2 cellular contexts compared by ENCODE assay signal in genomic region chr11:117072517-117073218, GRCh38.
TF ChIP-seq lines count a peak whose summit lies in the region.

No MANE protein-coding gene starts in this region.

TF ChIP-seq in GM12878, 131 proteins besides CTCF, POLR2A, EP300 and RAD21 (continued from another document and continues in another):
- TF ChIP-seq POU2F2 (IDR thresholded peaks at IDR 0.05; ENCODE audit: borderline replicate concordance, low read depth, low read length) (no peak), DPF2 (IDR thresholded peaks at IDR 0.05) (peak; percentile 74), ATF7 (IDR thresholded peaks at IDR 0.05; ENCODE audit: low read depth) (peak; percentile 66), BCL11A (IDR thresholded peaks at IDR 0.05; ENCODE audit: low read depth, low read length) (peak; percentile 79), RELB (IDR thresholded peaks at IDR 0.05; ENCODE audit: low read depth) (peak; percentile 40; the same call in 1 of the 2 replicates), TCF7 (IDR thresholded peaks at IDR 0.05; ENCODE audit: borderline replicate concordance) (peak; percentile 19; the same call in 1 of the 2 replicates), NR2C1 (IDR thresholded peaks at IDR 0.05) (no peak), IKZF1 (conservative IDR thresholded peaks at IDR 0.05) (peak; percentile 38; the same call in 1 of the 2 replicates), RUNX3 (IDR thresholded peaks at IDR 0.05; ENCODE audit: low read length) (peak; percentile 79), BACH1 (IDR thresholded peaks at IDR 0.05; ENCODE audit: borderline replicate concordance) (peak; percentile 99), CBFB (IDR thresholded peaks at IDR 0.05; ENCODE audit: low read depth) (peak; percentile 26; the same call in 1 of the 2 replicates), CREM (IDR thresholded peaks at IDR 0.05; ENCODE audit: low read depth) (0 out of 2 replicates have a peak, but pooled peaks have one; percentile 22), MTA2 (IDR thresholded peaks at IDR 0.05; ENCODE audit: low read depth) (peak; percentile 80), JUNB (IDR thresholded peaks at IDR 0.05) (peak; percentile 71)
- TF ChIP-seq, protein P1, sequence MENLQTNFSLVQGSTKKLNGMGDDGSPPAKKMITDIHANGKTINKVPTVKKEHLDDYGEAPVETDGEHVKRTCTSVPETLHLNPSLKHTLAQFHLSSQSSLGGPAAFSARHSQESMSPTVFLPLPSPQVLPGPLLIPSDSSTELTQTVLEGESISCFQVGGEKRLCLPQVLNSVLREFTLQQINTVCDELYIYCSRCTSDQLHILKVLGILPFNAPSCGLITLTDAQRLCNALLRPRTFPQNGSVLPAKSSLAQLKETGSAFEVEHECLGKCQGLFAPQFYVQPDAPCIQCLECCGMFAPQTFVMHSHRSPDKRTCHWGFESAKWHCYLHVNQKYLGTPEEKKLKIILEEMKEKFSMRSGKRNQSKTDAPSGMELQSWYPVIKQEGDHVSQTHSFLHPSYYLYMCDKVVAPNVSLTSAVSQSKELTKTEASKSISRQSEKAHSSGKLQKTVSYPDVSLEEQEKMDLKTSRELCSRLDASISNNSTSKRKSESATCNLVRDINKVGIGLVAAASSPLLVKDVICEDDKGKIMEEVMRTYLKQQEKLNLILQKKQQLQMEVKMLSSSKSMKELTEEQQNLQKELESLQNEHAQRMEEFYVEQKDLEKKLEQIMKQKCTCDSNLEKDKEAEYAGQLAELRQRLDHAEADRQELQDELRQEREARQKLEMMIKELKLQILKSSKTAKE (IDR thresholded peaks at IDR 0.05; ENCODE audit: low read depth, poor library complexity, severe bottlenecking) = peak; percentile 18
- TF ChIP-seq, protein P2, sequence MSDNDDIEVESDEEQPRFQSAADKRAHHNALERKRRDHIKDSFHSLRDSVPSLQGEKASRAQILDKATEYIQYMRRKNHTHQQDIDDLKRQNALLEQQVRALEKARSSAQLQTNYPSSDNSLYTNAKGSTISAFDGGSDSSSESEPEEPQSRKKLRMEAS (IDR thresholded peaks at IDR 0.05; ENCODE audit: low read depth, low read length) = no peak
- TF ChIP-seq, protein P3, sequence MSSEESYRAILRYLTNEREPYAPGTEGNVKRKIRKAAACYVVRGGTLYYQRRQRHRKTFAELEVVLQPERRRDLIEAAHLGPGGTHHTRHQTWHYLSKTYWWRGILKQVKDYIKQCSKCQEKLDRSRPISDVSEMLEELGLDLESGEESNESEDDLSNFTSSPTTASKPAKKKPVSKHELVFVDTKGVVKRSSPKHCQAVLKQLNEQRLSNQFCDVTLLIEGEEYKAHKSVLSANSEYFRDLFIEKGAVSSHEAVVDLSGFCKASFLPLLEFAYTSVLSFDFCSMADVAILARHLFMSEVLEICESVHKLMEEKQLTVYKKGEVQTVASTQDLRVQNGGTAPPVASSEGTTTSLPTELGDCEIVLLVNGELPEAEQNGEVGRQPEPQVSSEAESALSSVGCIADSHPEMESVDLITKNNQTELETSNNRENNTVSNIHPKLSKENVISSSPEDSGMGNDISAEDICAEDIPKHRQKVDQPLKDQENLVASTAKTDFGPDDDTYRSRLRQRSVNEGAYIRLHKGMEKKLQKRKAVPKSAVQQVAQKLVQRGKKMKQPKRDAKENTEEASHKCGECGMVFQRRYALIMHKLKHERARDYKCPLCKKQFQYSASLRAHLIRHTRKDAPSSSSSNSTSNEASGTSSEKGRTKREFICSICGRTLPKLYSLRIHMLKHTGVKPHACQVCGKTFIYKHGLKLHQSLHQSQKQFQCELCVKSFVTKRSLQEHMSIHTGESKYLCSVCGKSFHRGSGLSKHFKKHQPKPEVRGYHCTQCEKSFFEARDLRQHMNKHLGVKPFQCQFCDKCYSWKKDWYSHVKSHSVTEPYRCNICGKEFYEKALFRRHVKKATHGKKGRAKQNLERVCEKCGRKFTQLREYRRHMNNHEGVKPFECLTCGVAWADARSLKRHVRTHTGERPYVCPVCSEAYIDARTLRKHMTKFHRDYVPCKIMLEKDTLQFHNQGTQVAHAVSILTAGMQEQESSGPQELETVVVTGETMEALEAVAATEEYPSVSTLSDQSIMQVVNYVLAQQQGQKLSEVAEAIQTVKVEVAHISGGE (CRISPR knock-in tag; IDR thresholded peaks at IDR 0.05) = no peak
- TF ChIP-seq, protein P4, sequence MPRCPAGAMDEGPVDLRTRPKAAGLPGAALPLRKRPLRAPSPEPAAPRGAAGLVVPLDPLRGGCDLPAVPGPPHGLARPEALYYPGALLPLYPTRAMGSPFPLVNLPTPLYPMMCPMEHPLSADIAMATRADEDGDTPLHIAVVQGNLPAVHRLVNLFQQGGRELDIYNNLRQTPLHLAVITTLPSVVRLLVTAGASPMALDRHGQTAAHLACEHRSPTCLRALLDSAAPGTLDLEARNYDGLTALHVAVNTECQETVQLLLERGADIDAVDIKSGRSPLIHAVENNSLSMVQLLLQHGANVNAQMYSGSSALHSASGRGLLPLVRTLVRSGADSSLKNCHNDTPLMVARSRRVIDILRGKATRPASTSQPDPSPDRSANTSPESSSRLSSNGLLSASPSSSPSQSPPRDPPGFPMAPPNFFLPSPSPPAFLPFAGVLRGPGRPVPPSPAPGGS (IDR thresholded peaks at IDR 0.05; ENCODE audit: borderline replicate concordance, insufficient read depth, low read depth, low read length, poor library complexity, severe bottlenecking) = peak; percentile 59
- TF ChIP-seq, protein P5, sequence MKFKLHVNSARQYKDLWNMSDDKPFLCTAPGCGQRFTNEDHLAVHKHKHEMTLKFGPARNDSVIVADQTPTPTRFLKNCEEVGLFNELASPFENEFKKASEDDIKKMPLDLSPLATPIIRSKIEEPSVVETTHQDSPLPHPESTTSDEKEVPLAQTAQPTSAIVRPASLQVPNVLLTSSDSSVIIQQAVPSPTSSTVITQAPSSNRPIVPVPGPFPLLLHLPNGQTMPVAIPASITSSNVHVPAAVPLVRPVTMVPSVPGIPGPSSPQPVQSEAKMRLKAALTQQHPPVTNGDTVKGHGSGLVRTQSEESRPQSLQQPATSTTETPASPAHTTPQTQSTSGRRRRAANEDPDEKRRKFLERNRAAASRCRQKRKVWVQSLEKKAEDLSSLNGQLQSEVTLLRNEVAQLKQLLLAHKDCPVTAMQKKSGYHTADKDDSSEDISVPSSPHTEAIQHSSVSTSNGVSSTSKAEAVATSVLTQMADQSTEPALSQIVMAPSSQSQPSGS (IDR thresholded peaks at IDR 0.05; ENCODE audit: low read length) = 0 out of 2 replicates have a peak, but pooled peaks have one; percentile 31

TF ChIP-seq in HepG2, 621 proteins besides CTCF, POLR2A, EP300 and RAD21 (continued from another document and continues in another):
- TF ChIP-seq HMG20B (CRISPR knock-in tag; conservative IDR thresholded peaks at IDR 0.05) (peak; percentile 92), ZNF614 (CRISPR knock-in tag; IDR thresholded peaks at IDR 0.05; ENCODE audit: borderline replicate concordance) (0 out of 2 replicates have a peak, but pooled peaks have one; percentile 22), MXD1 (CRISPR knock-in tag; IDR thresholded peaks at IDR 0.05) (no peak), MED1 (CRISPR knock-in tag; IDR thresholded peaks at IDR 0.05) (peak; percentile 73), ZNF878 (CRISPR knock-in tag; IDR thresholded peaks at IDR 0.05) (peak; percentile 48; the same call in 1 of the 2 replicates), HOXA3 (CRISPR knock-in tag; IDR thresholded peaks at IDR 0.05) (peak; percentile 29; the same call in 1 of the 2 replicates), SRY (CRISPR knock-in tag; IDR thresholded peaks at IDR 0.05) (no peak), ZNF24 (IDR thresholded peaks at IDR 0.05) (no peak), ZNF816 (CRISPR knock-in tag; IDR thresholded peaks at IDR 0.05; ENCODE audit: borderline replicate concordance) (peak; percentile 57; the same call in 1 of the 2 replicates), ZNF776 (CRISPR knock-in tag; IDR thresholded peaks at IDR 0.05) (no peak), TARDBP (CRISPR knock-in tag; IDR thresholded peaks at IDR 0.05) (peak; percentile 36; the same call in 1 of the 2 replicates), GATAD2A (CRISPR knock-in tag; IDR thresholded peaks at IDR 0.05) (peak; percentile 89), SOX6 (IDR thresholded peaks at IDR 0.05) (no peak), SOX6 (CRISPR knock-in tag; IDR thresholded peaks at IDR 0.05) (peak; percentile 96), NFIC (IDR thresholded peaks at IDR 0.05; ENCODE audit: low read length) (peak; percentile 62; the same call in 1 of the 2 replicates), HNF4A (CRISPR knock-in tag; IDR thresholded peaks at IDR 0.05) (peak; percentile 46; the same call in 1 of the 2 replicates), ZNF691 (CRISPR knock-in tag; IDR thresholded peaks at IDR 0.05; ENCODE audit: borderline replicate concordance, low read depth) (peak; percentile 49; the same call in 1 of the 2 replicates), LCORL (IDR thresholded peaks at IDR 0.05) (peak; percentile 83; the same call in 1 of the 2 replicates), LCORL (CRISPR knock-in tag; IDR thresholded peaks at IDR 0.05) (peak; percentile 60; the same call in 1 of the 2 replicates), BCL6 (CRISPR knock-in tag; IDR thresholded peaks at IDR 0.05) (peak; percentile 96), SOX5 (CRISPR knock-in tag; IDR thresholded peaks at IDR 0.05; ENCODE audit: borderline replicate concordance) (peak; percentile 94), ISL2 (CRISPR knock-in tag; IDR thresholded peaks at IDR 0.05) (peak; percentile 88), HOXA7 (CRISPR knock-in tag; IDR thresholded peaks at IDR 0.05) (no peak)
- TF ChIP-seq, protein P6, sequence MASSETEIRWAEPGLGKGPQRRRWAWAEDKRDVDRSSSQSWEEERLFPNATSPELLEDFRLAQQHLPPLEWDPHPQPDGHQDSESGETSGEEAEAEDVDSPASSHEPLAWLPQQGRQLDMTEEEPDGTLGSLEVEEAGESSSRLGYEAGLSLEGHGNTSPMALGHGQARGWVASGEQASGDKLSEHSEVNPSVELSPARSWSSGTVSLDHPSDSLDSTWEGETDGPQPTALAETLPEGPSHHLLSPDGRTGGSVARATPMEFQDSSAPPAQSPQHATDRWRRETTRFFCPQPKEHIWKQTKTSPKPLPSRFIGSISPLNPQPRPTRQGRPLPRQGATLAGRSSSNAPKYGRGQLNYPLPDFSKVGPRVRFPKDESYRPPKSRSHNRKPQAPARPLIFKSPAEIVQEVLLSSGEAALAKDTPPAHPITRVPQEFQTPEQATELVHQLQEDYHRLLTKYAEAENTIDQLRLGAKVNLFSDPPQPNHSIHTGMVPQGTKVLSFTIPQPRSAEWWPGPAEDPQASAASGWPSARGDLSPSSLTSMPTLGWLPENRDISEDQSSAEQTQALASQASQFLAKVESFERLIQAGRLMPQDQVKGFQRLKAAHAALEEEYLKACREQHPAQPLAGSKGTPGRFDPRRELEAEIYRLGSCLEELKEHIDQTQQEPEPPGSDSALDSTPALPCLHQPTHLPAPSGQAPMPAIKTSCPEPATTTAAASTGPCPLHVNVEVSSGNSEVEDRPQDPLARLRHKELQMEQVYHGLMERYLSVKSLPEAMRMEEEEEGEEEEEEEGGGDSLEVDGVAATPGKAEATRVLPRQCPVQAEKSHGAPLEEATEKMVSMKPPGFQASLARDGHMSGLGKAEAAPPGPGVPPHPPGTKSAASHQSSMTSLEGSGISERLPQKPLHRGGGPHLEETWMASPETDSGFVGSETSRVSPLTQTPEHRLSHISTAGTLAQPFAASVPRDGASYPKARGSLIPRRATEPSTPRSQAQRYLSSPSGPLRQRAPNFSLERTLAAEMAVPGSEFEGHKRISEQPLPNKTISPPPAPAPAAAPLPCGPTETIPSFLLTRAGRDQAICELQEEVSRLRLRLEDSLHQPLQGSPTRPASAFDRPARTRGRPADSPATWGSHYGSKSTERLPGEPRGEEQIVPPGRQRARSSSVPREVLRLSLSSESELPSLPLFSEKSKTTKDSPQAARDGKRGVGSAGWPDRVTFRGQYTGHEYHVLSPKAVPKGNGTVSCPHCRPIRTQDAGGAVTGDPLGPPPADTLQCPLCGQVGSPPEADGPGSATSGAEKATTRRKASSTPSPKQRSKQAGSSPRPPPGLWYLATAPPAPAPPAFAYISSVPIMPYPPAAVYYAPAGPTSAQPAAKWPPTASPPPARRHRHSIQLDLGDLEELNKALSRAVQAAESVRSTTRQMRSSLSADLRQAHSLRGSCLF (CRISPR knock-in tag; IDR thresholded peaks at IDR 0.05; ENCODE audit: borderline replicate concordance) = no peak
- TF ChIP-seq, protein P7, sequence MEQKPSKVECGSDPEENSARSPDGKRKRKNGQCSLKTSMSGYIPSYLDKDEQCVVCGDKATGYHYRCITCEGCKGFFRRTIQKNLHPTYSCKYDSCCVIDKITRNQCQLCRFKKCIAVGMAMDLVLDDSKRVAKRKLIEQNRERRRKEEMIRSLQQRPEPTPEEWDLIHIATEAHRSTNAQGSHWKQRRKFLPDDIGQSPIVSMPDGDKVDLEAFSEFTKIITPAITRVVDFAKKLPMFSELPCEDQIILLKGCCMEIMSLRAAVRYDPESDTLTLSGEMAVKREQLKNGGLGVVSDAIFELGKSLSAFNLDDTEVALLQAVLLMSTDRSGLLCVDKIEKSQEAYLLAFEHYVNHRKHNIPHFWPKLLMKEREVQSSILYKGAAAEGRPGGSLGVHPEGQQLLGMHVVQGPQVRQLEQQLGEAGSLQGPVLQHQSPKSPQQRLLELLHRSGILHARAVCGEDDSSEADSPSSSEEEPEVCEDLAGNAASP (CRISPR knock-in tag; IDR thresholded peaks at IDR 0.05; ENCODE audit: borderline replicate concordance) = peak; percentile 76; the same call in 1 of the 2 replicates
- TF ChIP-seq, protein P8, sequence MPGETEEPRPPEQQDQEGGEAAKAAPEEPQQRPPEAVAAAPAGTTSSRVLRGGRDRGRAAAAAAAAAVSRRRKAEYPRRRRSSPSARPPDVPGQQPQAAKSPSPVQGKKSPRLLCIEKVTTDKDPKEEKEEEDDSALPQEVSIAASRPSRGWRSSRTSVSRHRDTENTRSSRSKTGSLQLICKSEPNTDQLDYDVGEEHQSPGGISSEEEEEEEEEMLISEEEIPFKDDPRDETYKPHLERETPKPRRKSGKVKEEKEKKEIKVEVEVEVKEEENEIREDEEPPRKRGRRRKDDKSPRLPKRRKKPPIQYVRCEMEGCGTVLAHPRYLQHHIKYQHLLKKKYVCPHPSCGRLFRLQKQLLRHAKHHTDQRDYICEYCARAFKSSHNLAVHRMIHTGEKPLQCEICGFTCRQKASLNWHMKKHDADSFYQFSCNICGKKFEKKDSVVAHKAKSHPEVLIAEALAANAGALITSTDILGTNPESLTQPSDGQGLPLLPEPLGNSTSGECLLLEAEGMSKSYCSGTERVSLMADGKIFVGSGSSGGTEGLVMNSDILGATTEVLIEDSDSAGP (CRISPR knock-in tag; IDR thresholded peaks at IDR 0.05; ENCODE audit: borderline replicate concordance) = no peak
- TF ChIP-seq, protein P9, sequence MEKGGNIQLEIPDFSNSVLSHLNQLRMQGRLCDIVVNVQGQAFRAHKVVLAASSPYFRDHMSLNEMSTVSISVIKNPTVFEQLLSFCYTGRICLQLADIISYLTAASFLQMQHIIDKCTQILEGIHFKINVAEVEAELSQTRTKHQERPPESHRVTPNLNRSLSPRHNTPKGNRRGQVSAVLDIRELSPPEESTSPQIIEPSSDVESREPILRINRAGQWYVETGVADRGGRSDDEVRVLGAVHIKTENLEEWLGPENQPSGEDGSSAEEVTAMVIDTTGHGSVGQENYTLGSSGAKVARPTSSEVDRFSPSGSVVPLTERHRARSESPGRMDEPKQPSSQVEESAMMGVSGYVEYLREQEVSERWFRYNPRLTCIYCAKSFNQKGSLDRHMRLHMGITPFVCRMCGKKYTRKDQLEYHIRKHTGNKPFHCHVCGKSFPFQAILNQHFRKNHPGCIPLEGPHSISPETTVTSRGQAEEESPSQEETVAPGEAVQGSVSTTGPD (CRISPR knock-in tag; IDR thresholded peaks at IDR 0.05) = 0 out of 2 replicates have a peak, but pooled peaks have one; percentile 67
